ENCODE assay signal across 8 cellular contexts in the genomic region with DNA sequence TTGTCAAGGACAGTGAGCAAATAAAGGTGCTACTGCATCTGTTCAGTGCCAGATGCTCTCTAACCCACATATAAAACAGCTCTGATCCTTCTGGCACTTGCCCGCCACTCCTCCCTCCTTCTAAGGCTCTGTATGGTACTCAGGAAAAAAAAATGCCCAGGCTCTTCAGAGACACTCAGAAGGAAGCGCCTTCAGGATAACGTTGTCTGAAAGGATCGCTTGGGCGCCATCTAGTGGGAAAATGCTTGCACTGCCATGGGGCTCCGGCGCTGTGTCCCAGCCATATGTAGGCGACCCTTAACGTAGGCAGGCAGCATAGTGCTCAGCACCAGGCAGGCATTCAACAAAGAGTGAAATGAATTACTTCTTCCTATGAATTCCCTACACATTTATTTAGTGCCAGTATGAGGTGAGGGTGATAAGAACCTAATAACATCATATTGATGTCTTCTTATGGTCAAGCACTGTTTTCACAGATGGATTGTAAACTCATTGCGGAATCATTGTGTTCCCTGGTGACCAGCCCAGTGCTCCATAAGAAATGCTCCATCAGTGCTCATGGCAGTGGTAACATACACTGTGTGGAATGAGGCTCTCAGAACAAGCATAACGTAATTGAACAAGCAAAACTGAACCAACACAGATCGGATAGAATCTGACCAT. TPM values are rescaled to one million over a fixed set of nuclear protein-coding genes. Genes with fewer than 3 reads are reported as not detected.
DNase-seq lines count a peak whose midpoint lies in the region; ATAC-seq and TF ChIP-seq lines count a peak whose summit lies in the region.

No MANE protein-coding gene starts in this region.

- H3K4me3 ChIP-seq in PC-9, result no peak overlapping the region
- no peak overlapping the region for H3K4me3 ChIP-seq in fibroblast of mammary gland (ENCODE audit: control insufficient read depth, low read depth, low read length)

- peaks cover 3% of the 10 kb centered on the region for H3K9me3 ChIP-seq in PC-9 (ENCODE audit: insufficient read depth, low read depth)

- intact Hi-C loops in PC-9 (cut with micrococcal nuclease; ENCODE audit: unreplicated experiment), result loop anchor here (1.0 to 5.0 kb wide), 9 partner anchors 21 to 992 kb away; partner anchors contain the start of gene TRIM44

- H2AFZ ChIP-seq in PC-9, result no peak overlapping the region

- in situ Hi-C loops in KBM-7 (cut with MboI; ENCODE audit: low pct_unique_long_range_greater_than_20kb, low sequenced_read_pairs), result no loop called here

- H3K4me2 ChIP-seq in PC-9, result no peak overlapping the region

- peaks cover 38% of the 10 kb centered on the region for H3K27me3 Mint-ChIP-seq in activated T-cell treated with anti-CD3 and anti-CD28 coated beads, Interleukin-2, amount 50 U/mL, for 4 hours (ENCODE audit: low read depth)
- H3K27me3 Mint-ChIP-seq in neural crest cell (ENCODE audit: low read depth), result peaks cover 21% of the 10 kb centered on the region
- peaks cover 53% of the 10 kb centered on the region for H3K27me3 Mint-ChIP-seq in stimulated activated naive CD8-positive, alpha-beta T cell treated with anti-CD3 and anti-CD28 coated beads, Interleukin-15, amount 100 ng/mL, for 72 hours

- CTCF ChIA-PET in PC-9 (lab: Charles Lee), result interaction anchor here (0.6 to 1.1 kb wide), 2 partner anchors 40 to 124 kb away, joined by 3 to 7 read pairs; partner anchors contain the start of gene PAMR1

- no peak overlapping the region for H3K27ac ChIP-seq in PC-9

- no peaks in the 10 kb centered on the region for H3K27me3 ChIP-seq in PC-9 (ENCODE audit: insufficient read depth, low read depth)

- no peaks in the 10 kb centered on the region for H3K79me2 ChIP-seq in PC-9 (ENCODE audit: low read depth)

- TF ChIP-seq CTCF in PC-9 (conservative IDR thresholded peaks at IDR 0.05) (peak; percentile 96), fibroblast of mammary gland (conservative IDR thresholded peaks at IDR 0.05; ENCODE audit: control insufficient read depth, insufficient read depth, low read depth, low read length) (peak; percentile 92), neural crest cell (conservative IDR thresholded peaks at IDR 0.05) (peak; percentile 94)

- no peaks in the 10 kb centered on the region for H3K4me1 ChIP-seq in PC-9 (replicated peaks; ENCODE audit: insufficient read depth)

- peaks cover 17% of the 10 kb centered on the region for H3K9me3 Mint-ChIP-seq in activated T-cell treated with anti-CD3 and anti-CD28 coated beads, Interleukin-2, amount 50 U/mL, for 4 hours
- peaks cover 9% of the 10 kb centered on the region for H3K9me3 Mint-ChIP-seq in neural crest cell
- peaks cover 12 to 23% of the 10 kb centered on the region in 2 donors for H3K9me3 Mint-ChIP-seq in stimulated activated naive CD8-positive, alpha-beta T cell treated with anti-CD3 and anti-CD28 coated beads, Interleukin-15, amount 100 ng/mL, for 72 hours

- no peaks in the 10 kb centered on the region for H3K4me1 Mint-ChIP-seq in activated T-cell treated with anti-CD3 and anti-CD28 coated beads, Interleukin-2, amount 50 U/mL, for 4 hours (ENCODE audit: low read depth)
- no peaks in the 10 kb centered on the region for H3K4me1 Mint-ChIP-seq in neural crest cell
- H3K4me1 Mint-ChIP-seq in stimulated activated naive CD8-positive, alpha-beta T cell treated with anti-CD3 and anti-CD28 coated beads, Interleukin-15, amount 100 ng/mL, for 72 hours, result no peaks in the 10 kb centered on the region

- no peaks in the 10 kb centered on the region for H3F3A ChIP-seq in PC-9 (ENCODE audit: insufficient read depth, low read depth)

- H3K4me3 Mint-ChIP-seq in activated T-cell treated with anti-CD3 and anti-CD28 coated beads, Interleukin-2, amount 50 U/mL, for 4 hours, result no peak overlapping the region
- H3K4me3 Mint-ChIP-seq in neural crest cell, result no peak overlapping the region
- H3K4me3 Mint-ChIP-seq in stimulated activated naive CD8-positive, alpha-beta T cell treated with anti-CD3 and anti-CD28 coated beads, Interleukin-15, amount 100 ng/mL, for 72 hours, result no peak overlapping the region

- peak; percentile 82 for ATAC-seq in GM21528 (IDR thresholded peaks at IDR 0.05; ENCODE audit: low FRiP score, unreplicated experiment)
- ATAC-seq in activated T-cell treated with anti-CD3 and anti-CD28 coated beads, Interleukin-2, amount 50 U/mL, for 4 hours, result peak; percentile 84 to 94
- peak; percentile 89 for ATAC-seq in stimulated activated naive CD8-positive, alpha-beta T cell treated with anti-CD3 and anti-CD28 coated beads, Interleukin-15, amount 100 ng/mL, for 72 hours

- no peak overlapping the region for H3K27ac Mint-ChIP-seq in neural crest cell (ENCODE audit: unreplicated experiment)
- no peak overlapping the region for H3K27ac Mint-ChIP-seq in stimulated activated naive CD8-positive, alpha-beta T cell treated with anti-CD3 and anti-CD28 coated beads, Interleukin-15, amount 100 ng/mL, for 72 hours

- BruUV-seq in PC-9 (replicated peaks; lab: Mats Ljungman, UMichigan), result no TSS peak

- H3K36me3 Mint-ChIP-seq in activated T-cell treated with anti-CD3 and anti-CD28 coated beads, Interleukin-2, amount 50 U/mL, for 4 hours (ENCODE audit: insufficient read depth), result peaks cover 1% of the 10 kb centered on the region
- peaks cover 7% of the 10 kb centered on the region for H3K36me3 Mint-ChIP-seq in neural crest cell (ENCODE audit: low read depth)

- H3K9me2 ChIP-seq in PC-9 (ENCODE audit: insufficient read depth), result no peaks in the 10 kb centered on the region

- POLR2A ChIA-PET in PC-9 (lab: Charles Lee; ENCODE audit: unreplicated experiment), result no interaction called here

- H4K20me1 ChIP-seq in PC-9 (ENCODE audit: insufficient read depth), result no peaks in the 10 kb centered on the region

- no peaks in the 10 kb centered on the region for H3K36me3 ChIP-seq in PC-9 (ENCODE audit: low read depth)

- DNase-seq in DMS153 treated with DMSO at 0.1 percent for 48 hours (lab: John Stamatoyannopoulos, UW; ENCODE audit: unreplicated experiment) (peak; percentile 66), KBM-7 (peak; percentile 83), PC-9 (peak; percentile 68 to 83), fibroblast of mammary gland (ENCODE audit: low read depth) (peak; percentile 78), neural crest cell (ENCODE audit: low read depth, low spot score) (peak; percentile 96)
- peak; percentile 71 for DNase-seq in activated T-cell treated with anti-CD3 and anti-CD28 coated beads, Interleukin-2, amount 50 U/mL, for 4 hours
- peak; percentile 60 to 63 for DNase-seq in stimulated activated naive CD8-positive, alpha-beta T cell treated with anti-CD3 and anti-CD28 coated beads, Interleukin-15, amount 100 ng/mL, for 72 hours

RNA-seq across cellular contexts. Expression of gene PAMR1, which starts 39.6 kb away (rescaled TPM):
- total RNA-seq in PC-9 (2021), result 1.1 TPM in 2 replicates
- not detected for total RNA-seq in activated T-cell treated with anti-CD3 and anti-CD28 coated beads, Interleukin-2, amount 50 U/mL, for 4 hours
- total RNA-seq in neural crest cell, result 0.21 and 0.66 TPM in 2 replicates
